In genomic region chr15:95024388-95024787, GRCh38 we compare ENCODE assay signal across 8 cellular contexts.
DNase-seq lines count a peak whose midpoint lies in the region; TF ChIP-seq lines count a peak whose summit lies in the region.

No MANE protein-coding gene starts in this region.

- no peak overlapping the region for H3K4me3 ChIP-seq in Loucy (ENCODE audit: low read length, poor library complexity, severe bottlenecking)

- H3K27ac Mint-ChIP-seq in brain (no peak overlapping the region), mesothelial cell of epicardium (no peak overlapping the region)

- peaks cover 12% of the 10 kb centered on the region for H3K27me3 Mint-ChIP-seq in brain
- H3K27me3 Mint-ChIP-seq in mesothelial cell of epicardium (ENCODE audit: low read depth), result no peaks in the 10 kb centered on the region

- no peak overlapping the region for H3K4me2 ChIP-seq in Loucy (ENCODE audit: low read depth, low read length, poor library complexity, severe bottlenecking)

- peak; percentile 74 for TF ChIP-seq CTCF in Loucy (conservative IDR thresholded peaks at IDR 0.05; ENCODE audit: low read length)
- TF ChIP-seq CTCF in brain (conservative IDR thresholded peaks at IDR 0.05), result peak; percentile 27 to 36
- peak; percentile 31 for TF ChIP-seq CTCF in mesothelial cell of epicardium (IDR thresholded peaks at IDR 0.05; ENCODE audit: unreplicated experiment)

- H3K9me3 Mint-ChIP-seq in brain, result peaks cover 0 to 11% (median 8%) of the 10 kb centered on the region in 5 experiments
- peaks cover 20% of the 10 kb centered on the region for H3K9me3 Mint-ChIP-seq in mesothelial cell of epicardium

- no peaks in the 10 kb centered on the region for H3K9me2 ChIP-seq in Loucy (replicated peaks; ENCODE audit: low read depth, low read length)

- peak; percentile 7 for DNase-seq in ELF-1 (ENCODE audit: low read depth, low spot score)
- no peak for DNase-seq in mesothelial cell of epicardium (ENCODE audit: low spot score in 2 of 2, unreplicated experiment in 2 of 2)
- no peak for DNase-seq in GM19238 (ENCODE audit: insufficient read length, low spot score)
- DNase-seq in head of caudate nucleus, result no peak
- DNase-seq in epidermal melanocyte (ENCODE audit: insufficient read length, low spot score), result no peak
- DNase-seq in stimulated activated CD4-positive, alpha-beta T cell treated with anti-CD3 and anti-CD28 coated beads, Interleukin-4, amount 100 ng/mL, for 24 hours, result no peak

- intact Hi-C loops in head of caudate nucleus (cut with DNase I), result no loop called here

- no peak overlapping the region for H2AFZ ChIP-seq in Loucy (ENCODE audit: low read length)

- no peaks in the 10 kb centered on the region for H3F3A ChIP-seq in Loucy (ENCODE audit: low read depth)

- H3K4me1 Mint-ChIP-seq in brain, result no peaks in the 10 kb centered on the region
- peaks cover 6% of the 10 kb centered on the region for H3K4me1 Mint-ChIP-seq in mesothelial cell of epicardium

- no peak overlapping the region for H3K4me3 Mint-ChIP-seq in brain
- H3K4me3 Mint-ChIP-seq in mesothelial cell of epicardium, result no peak overlapping the region

- no peaks in the 10 kb centered on the region for H3K36me3 ChIP-seq in Loucy (ENCODE audit: insufficient read depth, low read length)

- no peaks in the 10 kb centered on the region for H4K20me1 ChIP-seq in Loucy (ENCODE audit: insufficient read depth, low read length, poor library complexity, severe bottlenecking)

- H3K9ac ChIP-seq in Loucy (ENCODE audit: low read depth, low read length, poor library complexity, severe bottlenecking), result no peak overlapping the region

- no peaks in the 10 kb centered on the region for H3K9me3 ChIP-seq in Loucy (ENCODE audit: insufficient read depth, low read depth, low read length)

- no peaks in the 10 kb centered on the region for H3K79me2 ChIP-seq in Loucy (ENCODE audit: insufficient read depth, low read length)

- no peaks in the 10 kb centered on the region for H3K36me3 Mint-ChIP-seq in brain
- peaks cover 5% of the 10 kb centered on the region for H3K36me3 Mint-ChIP-seq in mesothelial cell of epicardium

- no peaks in the 10 kb centered on the region for H3K4me1 ChIP-seq in Loucy (ENCODE audit: insufficient read depth, low read length, poor library complexity, severe bottlenecking)

- H3K27me3 ChIP-seq in Loucy (ENCODE audit: insufficient read depth, low read length, poor library complexity, severe bottlenecking), result no peaks in the 10 kb centered on the region
